ENCODE assay signal across 1 cellular context in the genomic region with DNA sequence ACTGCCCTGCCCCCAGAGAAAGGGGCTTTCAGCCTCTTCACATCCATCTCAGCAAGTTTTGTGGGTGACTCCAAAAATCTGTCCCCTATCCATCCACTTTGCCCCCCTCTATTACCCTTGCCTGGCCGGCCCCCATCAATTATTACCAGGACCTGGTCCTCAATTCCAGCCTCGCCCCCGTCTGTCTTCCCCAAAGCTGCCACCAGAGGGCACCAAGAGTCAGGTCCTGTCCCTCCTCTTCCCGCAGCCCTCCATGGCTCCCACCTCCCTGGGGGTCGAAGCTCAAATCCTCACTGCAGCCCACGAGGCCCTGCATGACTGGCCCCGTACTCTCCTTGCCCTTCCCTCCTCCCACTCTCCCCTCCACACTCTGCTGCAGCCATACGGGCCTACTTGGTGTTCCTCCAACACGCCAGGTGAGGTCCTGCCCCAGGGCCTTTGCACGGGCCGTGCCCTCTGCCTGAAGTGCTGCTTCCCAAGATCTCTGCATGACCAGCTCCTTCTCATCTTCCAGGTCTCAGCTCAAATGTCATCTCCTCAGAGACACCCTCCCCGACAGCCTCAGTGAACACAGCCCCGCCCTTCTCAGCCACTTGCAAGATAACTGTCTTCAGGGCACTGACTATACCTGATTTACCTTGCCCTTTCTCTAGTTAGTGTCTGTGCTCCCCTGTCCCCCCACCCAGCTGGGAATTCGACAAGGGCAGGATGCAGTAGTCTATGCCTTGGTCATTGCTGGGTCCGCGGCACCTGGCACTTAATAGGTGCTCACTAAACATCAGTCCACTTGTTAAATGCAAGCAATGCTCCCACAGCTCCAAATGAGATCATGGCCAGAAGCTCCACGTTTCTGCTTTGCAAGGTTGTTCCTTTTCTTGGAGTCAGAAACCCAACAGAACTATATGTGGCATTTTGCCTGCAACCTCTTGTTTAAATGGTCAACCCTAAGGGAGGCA.
TF ChIP-seq lines count a peak whose summit lies in the region.

No MANE protein-coding gene starts in this region.

TF ChIP-seq in HepG2, 621 proteins besides CTCF, POLR2A, EP300 and RAD21 (continued from another document and continues in another):
- TF ChIP-seq, protein P1, sequence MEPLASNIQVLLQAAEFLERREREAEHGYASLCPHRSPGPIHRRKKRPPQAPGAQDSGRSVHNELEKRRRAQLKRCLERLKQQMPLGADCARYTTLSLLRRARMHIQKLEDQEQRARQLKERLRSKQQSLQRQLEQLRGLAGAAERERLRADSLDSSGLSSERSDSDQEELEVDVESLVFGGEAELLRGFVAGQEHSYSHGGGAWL (CRISPR knock-in tag; IDR thresholded peaks at IDR 0.05), result no peak
- TF ChIP-seq ELF3 (CRISPR knock-in tag; IDR thresholded peaks at IDR 0.05) (0 out of 2 replicates have a peak, but pooled peaks have one; percentile 11), REXO4 (CRISPR knock-in tag; IDR thresholded peaks at IDR 0.05; ENCODE audit: borderline replicate concordance) (no peak), ETV5 (CRISPR knock-in tag; IDR thresholded peaks at IDR 0.05; ENCODE audit: borderline replicate concordance) (no peak), MTF1 (CRISPR knock-in tag; IDR thresholded peaks at IDR 0.05) (no peak), ARHGAP35 (CRISPR knock-in tag; IDR thresholded peaks at IDR 0.05; ENCODE audit: borderline replicate concordance) (no peak), ZSCAN29 (CRISPR knock-in tag; conservative IDR thresholded peaks at IDR 0.05) (no peak), ZFP1 (CRISPR knock-in tag; IDR thresholded peaks at IDR 0.05) (no peak), ERF (CRISPR knock-in tag; IDR thresholded peaks at IDR 0.05) (no peak), SATB2 (CRISPR knock-in tag; IDR thresholded peaks at IDR 0.05) (no peak), NRL (CRISPR knock-in tag; IDR thresholded peaks at IDR 0.05; ENCODE audit: borderline replicate concordance) (no peak), HIVEP1 (CRISPR knock-in tag; IDR thresholded peaks at IDR 0.05) (no peak), ZNF775 (CRISPR knock-in tag; IDR thresholded peaks at IDR 0.05; ENCODE audit: borderline replicate concordance) (no peak), NFYC (CRISPR knock-in tag; IDR thresholded peaks at IDR 0.05) (no peak), NR2C2 (CRISPR knock-in tag; IDR thresholded peaks at IDR 0.05; ENCODE audit: borderline replicate concordance) (no peak), TCF7 (IDR thresholded peaks at IDR 0.05; ENCODE audit: low read depth) (no peak), ZNF121 (CRISPR knock-in tag; IDR thresholded peaks at IDR 0.05) (no peak), RNF2 (conservative IDR thresholded peaks at IDR 0.05; ENCODE audit: low read depth) (no peak), CCDC6 (CRISPR knock-in tag; IDR thresholded peaks at IDR 0.05) (no peak), ZNF773 (CRISPR knock-in tag; IDR thresholded peaks at IDR 0.05; ENCODE audit: borderline replicate concordance) (no peak), MED8 (CRISPR knock-in tag; IDR thresholded peaks at IDR 0.05; ENCODE audit: insufficient replicate concordance) (peak; percentile 14), FOXK1 (CRISPR knock-in tag; IDR thresholded peaks at IDR 0.05; ENCODE audit: borderline replicate concordance, low read depth) (peak; percentile 29; the same call in 1 of the 2 replicates), ZSCAN9 (CRISPR knock-in tag; IDR thresholded peaks at IDR 0.05; ENCODE audit: borderline replicate concordance) (no peak), KDM5A (IDR thresholded peaks at IDR 0.05; ENCODE audit: borderline replicate concordance, low read length) (no peak), TBX3 (IDR thresholded peaks at IDR 0.05; ENCODE audit: borderline replicate concordance) (no peak), FOXO1 (CRISPR knock-in tag; IDR thresholded peaks at IDR 0.05) (no peak), CENPT (CRISPR knock-in tag; IDR thresholded peaks at IDR 0.05; ENCODE audit: low read depth) (no peak), ZNF570 (CRISPR knock-in tag; IDR thresholded peaks at IDR 0.05; ENCODE audit: borderline replicate concordance) (no peak), ZNF253 (CRISPR knock-in tag; IDR thresholded peaks at IDR 0.05; ENCODE audit: borderline replicate concordance) (no peak), ZNF605 (CRISPR knock-in tag; IDR thresholded peaks at IDR 0.05) (0 out of 2 replicates have a peak, but pooled peaks have one; percentile 18), GTF3A (CRISPR knock-in tag; conservative IDR thresholded peaks at IDR 0.05) (no peak), PPARG (CRISPR knock-in tag; conservative IDR thresholded peaks at IDR 0.05) (no peak), SMAD9 (CRISPR knock-in tag; IDR thresholded peaks at IDR 0.05) (no peak), KLF11 (CRISPR knock-in tag; IDR thresholded peaks at IDR 0.05) (no peak), KAT2B (IDR thresholded peaks at IDR 0.05; ENCODE audit: borderline replicate concordance, low read depth, low read length) (no peak), ZNF878 (CRISPR knock-in tag; IDR thresholded peaks at IDR 0.05) (no peak), SYNCRIP (IDR thresholded peaks at IDR 0.05; ENCODE audit: insufficient read depth, low read depth, low read length) (no peak), SMYD3 (CRISPR knock-in tag; IDR thresholded peaks at IDR 0.05) (no peak), SRF (IDR thresholded peaks at IDR 0.05; ENCODE audit: low read depth, low read length) (no peak), ZNF788 (CRISPR knock-in tag; IDR thresholded peaks at IDR 0.05; ENCODE audit: borderline replicate concordance) (peak; percentile 57; the same call in 1 of the 2 replicates), ZNF282 (IDR thresholded peaks at IDR 0.05; ENCODE audit: partially characterized antibody) (no peak), TBP (CRISPR knock-in tag; IDR thresholded peaks at IDR 0.05) (no peak), ZC3H13 (CRISPR knock-in tag; IDR thresholded peaks at IDR 0.05) (no peak), ETV6 (CRISPR knock-in tag; conservative IDR thresholded peaks at IDR 0.05) (no peak)
- TF ChIP-seq, protein P2, sequence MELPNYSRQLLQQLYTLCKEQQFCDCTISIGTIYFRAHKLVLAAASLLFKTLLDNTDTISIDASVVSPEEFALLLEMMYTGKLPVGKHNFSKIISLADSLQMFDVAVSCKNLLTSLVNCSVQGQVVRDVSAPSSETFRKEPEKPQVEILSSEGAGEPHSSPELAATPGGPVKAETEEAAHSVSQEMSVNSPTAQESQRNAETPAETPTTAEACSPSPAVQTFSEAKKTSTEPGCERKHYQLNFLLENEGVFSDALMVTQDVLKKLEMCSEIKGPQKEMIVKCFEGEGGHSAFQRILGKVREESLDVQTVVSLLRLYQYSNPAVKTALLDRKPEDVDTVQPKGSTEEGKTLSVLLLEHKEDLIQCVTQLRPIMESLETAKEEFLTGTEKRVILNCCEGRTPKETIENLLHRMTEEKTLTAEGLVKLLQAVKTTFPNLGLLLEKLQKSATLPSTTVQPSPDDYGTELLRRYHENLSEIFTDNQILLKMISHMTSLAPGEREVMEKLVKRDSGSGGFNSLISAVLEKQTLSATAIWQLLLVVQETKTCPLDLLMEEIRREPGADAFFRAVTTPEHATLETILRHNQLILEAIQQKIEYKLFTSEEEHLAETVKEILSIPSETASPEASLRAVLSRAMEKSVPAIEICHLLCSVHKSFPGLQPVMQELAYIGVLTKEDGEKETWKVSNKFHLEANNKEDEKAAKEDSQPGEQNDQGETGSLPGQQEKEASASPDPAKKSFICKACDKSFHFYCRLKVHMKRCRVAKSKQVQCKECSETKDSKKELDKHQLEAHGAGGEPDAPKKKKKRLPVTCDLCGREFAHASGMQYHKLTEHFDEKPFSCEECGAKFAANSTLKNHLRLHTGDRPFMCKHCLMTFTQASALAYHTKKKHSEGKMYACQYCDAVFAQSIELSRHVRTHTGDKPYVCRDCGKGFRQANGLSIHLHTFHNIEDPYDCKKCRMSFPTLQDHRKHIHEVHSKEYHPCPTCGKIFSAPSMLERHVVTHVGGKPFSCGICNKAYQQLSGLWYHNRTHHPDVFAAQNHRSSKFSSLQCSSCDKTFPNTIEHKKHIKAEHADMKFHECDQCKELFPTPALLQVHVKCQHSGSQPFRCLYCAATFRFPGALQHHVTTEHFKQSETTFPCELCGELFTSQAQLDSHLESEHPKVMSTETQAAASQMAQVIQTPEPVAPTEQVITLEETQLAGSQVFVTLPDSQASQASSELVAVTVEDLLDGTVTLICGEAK (IDR thresholded peaks at IDR 0.05), result no peak
- TF ChIP-seq, protein P2 (CRISPR knock-in tag; IDR thresholded peaks at IDR 0.05), result no peak
- TF ChIP-seq, protein P3, sequence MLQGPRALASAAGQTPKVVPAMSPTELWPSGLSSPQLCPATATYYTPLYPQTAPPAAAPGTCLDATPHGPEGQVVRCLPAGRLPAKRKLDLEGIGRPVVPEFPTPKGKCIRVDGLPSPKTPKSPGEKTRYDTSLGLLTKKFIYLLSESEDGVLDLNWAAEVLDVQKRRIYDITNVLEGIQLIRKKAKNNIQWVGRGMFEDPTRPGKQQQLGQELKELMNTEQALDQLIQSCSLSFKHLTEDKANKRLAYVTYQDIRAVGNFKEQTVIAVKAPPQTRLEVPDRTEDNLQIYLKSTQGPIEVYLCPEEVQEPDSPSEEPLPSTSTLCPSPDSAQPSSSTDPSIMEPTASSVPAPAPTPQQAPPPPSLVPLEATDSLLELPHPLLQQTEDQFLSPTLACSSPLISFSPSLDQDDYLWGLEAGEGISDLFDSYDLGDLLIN (CRISPR knock-in tag; IDR thresholded peaks at IDR 0.05; ENCODE audit: borderline replicate concordance), result no peak
- TF ChIP-seq, protein P4, sequence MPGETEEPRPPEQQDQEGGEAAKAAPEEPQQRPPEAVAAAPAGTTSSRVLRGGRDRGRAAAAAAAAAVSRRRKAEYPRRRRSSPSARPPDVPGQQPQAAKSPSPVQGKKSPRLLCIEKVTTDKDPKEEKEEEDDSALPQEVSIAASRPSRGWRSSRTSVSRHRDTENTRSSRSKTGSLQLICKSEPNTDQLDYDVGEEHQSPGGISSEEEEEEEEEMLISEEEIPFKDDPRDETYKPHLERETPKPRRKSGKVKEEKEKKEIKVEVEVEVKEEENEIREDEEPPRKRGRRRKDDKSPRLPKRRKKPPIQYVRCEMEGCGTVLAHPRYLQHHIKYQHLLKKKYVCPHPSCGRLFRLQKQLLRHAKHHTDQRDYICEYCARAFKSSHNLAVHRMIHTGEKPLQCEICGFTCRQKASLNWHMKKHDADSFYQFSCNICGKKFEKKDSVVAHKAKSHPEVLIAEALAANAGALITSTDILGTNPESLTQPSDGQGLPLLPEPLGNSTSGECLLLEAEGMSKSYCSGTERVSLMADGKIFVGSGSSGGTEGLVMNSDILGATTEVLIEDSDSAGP (CRISPR knock-in tag; IDR thresholded peaks at IDR 0.05; ENCODE audit: borderline replicate concordance), result peak; percentile 37; the same call in 1 of the 2 replicates
- TF ChIP-seq, protein P5, sequence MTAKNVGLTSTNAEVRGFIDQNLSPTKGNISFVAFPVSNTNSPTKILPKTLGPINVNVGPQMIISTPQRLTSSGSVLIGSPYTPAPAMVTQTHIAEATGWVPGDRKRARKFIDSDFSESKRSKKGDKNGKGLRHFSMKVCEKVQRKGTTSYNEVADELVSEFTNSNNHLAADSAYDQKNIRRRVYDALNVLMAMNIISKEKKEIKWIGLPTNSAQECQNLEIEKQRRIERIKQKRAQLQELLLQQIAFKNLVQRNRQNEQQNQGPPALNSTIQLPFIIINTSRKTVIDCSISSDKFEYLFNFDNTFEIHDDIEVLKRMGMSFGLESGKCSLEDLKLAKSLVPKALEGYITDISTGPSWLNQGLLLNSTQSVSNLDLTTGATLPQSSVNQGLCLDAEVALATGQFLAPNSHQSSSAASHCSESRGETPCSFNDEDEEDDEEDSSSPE (CRISPR knock-in tag; IDR thresholded peaks at IDR 0.05), result no peak
- TF ChIP-seq, protein P6, sequence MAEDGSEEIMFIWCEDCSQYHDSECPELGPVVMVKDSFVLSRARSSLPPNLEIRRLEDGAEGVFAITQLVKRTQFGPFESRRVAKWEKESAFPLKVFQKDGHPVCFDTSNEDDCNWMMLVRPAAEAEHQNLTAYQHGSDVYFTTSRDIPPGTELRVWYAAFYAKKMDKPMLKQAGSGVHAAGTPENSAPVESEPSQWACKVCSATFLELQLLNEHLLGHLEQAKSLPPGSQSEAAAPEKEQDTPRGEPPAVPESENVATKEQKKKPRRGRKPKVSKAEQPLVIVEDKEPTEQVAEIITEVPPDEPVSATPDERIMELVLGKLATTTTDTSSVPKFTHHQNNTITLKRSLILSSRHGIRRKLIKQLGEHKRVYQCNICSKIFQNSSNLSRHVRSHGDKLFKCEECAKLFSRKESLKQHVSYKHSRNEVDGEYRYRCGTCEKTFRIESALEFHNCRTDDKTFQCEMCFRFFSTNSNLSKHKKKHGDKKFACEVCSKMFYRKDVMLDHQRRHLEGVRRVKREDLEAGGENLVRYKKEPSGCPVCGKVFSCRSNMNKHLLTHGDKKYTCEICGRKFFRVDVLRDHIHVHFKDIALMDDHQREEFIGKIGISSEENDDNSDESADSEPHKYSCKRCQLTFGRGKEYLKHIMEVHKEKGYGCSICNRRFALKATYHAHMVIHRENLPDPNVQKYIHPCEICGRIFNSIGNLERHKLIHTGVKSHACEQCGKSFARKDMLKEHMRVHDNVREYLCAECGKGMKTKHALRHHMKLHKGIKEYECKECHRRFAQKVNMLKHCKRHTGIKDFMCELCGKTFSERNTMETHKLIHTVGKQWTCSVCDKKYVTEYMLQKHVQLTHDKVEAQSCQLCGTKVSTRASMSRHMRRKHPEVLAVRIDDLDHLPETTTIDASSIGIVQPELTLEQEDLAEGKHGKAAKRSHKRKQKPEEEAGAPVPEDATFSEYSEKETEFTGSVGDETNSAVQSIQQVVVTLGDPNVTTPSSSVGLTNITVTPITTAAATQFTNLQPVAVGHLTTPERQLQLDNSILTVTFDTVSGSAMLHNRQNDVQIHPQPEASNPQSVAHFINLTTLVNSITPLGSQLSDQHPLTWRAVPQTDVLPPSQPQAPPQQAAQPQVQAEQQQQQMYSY (CRISPR knock-in tag; IDR thresholded peaks at IDR 0.05), result 0 out of 2 replicates have a peak, but pooled peaks have one; percentile 4
